ENCODE assay signal across 19 cellular contexts in genomic region chr14:99300190-99300589, GRCh38. TPM values are rescaled to one million over a fixed set of nuclear protein-coding genes. Genes with fewer than 3 reads are reported as not detected.
DNase-seq lines count a peak whose midpoint lies in the region; ATAC-seq and TF ChIP-seq lines count a peak whose summit lies in the region.
"Had no signal": no experiment of that assay in that cellular context is flagged by ENCODE, and none has a peak within 500 bp of the region (broad histone marks: within the 10 kb centered on the region; RNA-seq: fewer than 3 reads in every experiment).

No MANE protein-coding gene starts in this region.

- no peak overlapping the region for H2BK15ac ChIP-seq in H9 (ENCODE audit: low read depth, low read length)

- H2BK5ac ChIP-seq in H9 (ENCODE audit: insufficient read length, low read length): no peak overlapping the region

- no peak overlapping the region for H3K23ac ChIP-seq in H9 (ENCODE audit: insufficient read length, low read depth, low read length)

- H4K8ac ChIP-seq in H9 (replicated peaks; ENCODE audit: insufficient read length, low read depth, low read length): no peak overlapping the region

- H3K27ac ChIP-seq in H9 (ENCODE audit: insufficient read length, low read depth, low read length): peak overlapping the region; percentile 13
- H3K27ac ChIP-seq: C4-2B, KMS-11 had no signal

- no peak overlapping the region for H3K56ac ChIP-seq in H9 (ENCODE audit: insufficient read length, low read depth, low read length)

- H3K36me3 Mint-ChIP-seq in H9 (ENCODE audit: insufficient read depth in 1 of 3, low read depth in 3 of 3): peaks cover 9 to 54% (median 23%) of the 10 kb centered on the region in 3 experiments

- H3K9me3 ChIP-seq in H9 (ENCODE audit: control insufficient read depth, low read depth, low read length): no peaks in the 10 kb centered on the region
- no peaks in the 10 kb centered on the region for H3K9me3 ChIP-seq in NT2/D1 (ENCODE audit: insufficient read depth, low read length)
- H3K9me3 ChIP-seq: Caco-2 had no signal

- H3K79me2 ChIP-seq in H9 (ENCODE audit: insufficient read depth, low read length): no peaks in the 10 kb centered on the region

- H3K14ac ChIP-seq in H9 (ENCODE audit: insufficient read depth, low read length): no peak overlapping the region

- H4K20me1 ChIP-seq in H9 (ENCODE audit: control insufficient read depth, insufficient read depth, insufficient read length): no peaks in the 10 kb centered on the region

- no peak overlapping the region for H4K5ac ChIP-seq in H9 (ENCODE audit: insufficient read length, low read depth, low read length)

- H3K4me3 Mint-ChIP-seq in H9: peak overlapping the region; percentile 0 to 7; a peak in 3 of 5 replicates
- H3K4me3 Mint-ChIP-seq: CD4-positive, alpha-beta T cell; HFFc6 had no signal

- H4K91ac ChIP-seq in H9 (ENCODE audit: insufficient read length, low read depth, low read length): no peak overlapping the region

- no peaks in the 10 kb centered on the region for H3K27me3 Mint-ChIP-seq in H9 (ENCODE audit: low read depth)

- H3K27me3 ChIP-seq in H9 (ENCODE audit: insufficient read depth, low read length) (no peaks in the 10 kb centered on the region), NT2/D1 (ENCODE audit: insufficient read depth, insufficient read length) (no peaks in the 10 kb centered on the region)

- H3K9me3 Mint-ChIP-seq in H9: peaks cover 35 to 43% of the 10 kb centered on the region in 2 experiments

- peak overlapping the region; percentile 4 for H3K4me2 ChIP-seq in H9 (ENCODE audit: insufficient read depth, insufficient read length, low read length)
- H3K4me2 ChIP-seq: KMS-11 had no signal

- no peak for DNase-seq in H9
- DNase-seq in NT2/D1 (ENCODE audit: low read depth, low spot score): peak; percentile 48
- peak; percentile 57 for DNase-seq in iPS DF 19.7 (ENCODE audit: low read depth, low spot score)
- DNase-seq in activated effector memory CD4-positive, alpha-beta T cell treated with anti-CD3 and anti-CD28 coated beads, Interleukin-2, amount 50 U/mL, for 16 hours: no peak
- DNase-seq: AML-193; Caco-2; CD4-positive, alpha-beta T cell; DMS79 treated with DMSO at 0.1 percent for 48 hours; GF-D8; GOT3; HCEC 1CT; HFFc6 had no signal

- H2AFZ ChIP-seq in H9 (ENCODE audit: low read length): no peak overlapping the region

- H3K9ac ChIP-seq in H9 (ENCODE audit: extremely low read depth, insufficient read length, low read length): no peak overlapping the region
- no peak overlapping the region for H3K9ac ChIP-seq in NT2/D1 (ENCODE audit: insufficient read length, low read depth)
- H3K9ac ChIP-seq: KMS-11 had no signal

- H3K36me3 ChIP-seq in NT2/D1 (ENCODE audit: insufficient read depth, insufficient read length, low read length): no peaks in the 10 kb centered on the region

- no peak overlapping the region for H3K18ac ChIP-seq in H9 (ENCODE audit: insufficient read length, low read depth, low read length)

- TF ChIP-seq CTCF in H9 (conservative IDR thresholded peaks at IDR 0.05): no peak

- ATAC-seq in HG02763 (IDR thresholded peaks at IDR 0.05; ENCODE audit: unreplicated experiment): no peak
- no peak for ATAC-seq in GM21390 (IDR thresholded peaks at IDR 0.05; ENCODE audit: unreplicated experiment)
- no peak for ATAC-seq in GM18502 (IDR thresholded peaks at IDR 0.05; ENCODE audit: poor library complexity, unreplicated experiment)
- ATAC-seq: GM12878 had no signal

- H3K27ac Mint-ChIP-seq in H9: peak overlapping the region in 2 of 3 experiments; percentile 59 to 98; a peak in 3 of 7 replicates
- H3K27ac Mint-ChIP-seq: CD4-positive, alpha-beta T cell; HFFc6 had no signal

- no peak overlapping the region for H2BK12ac ChIP-seq in H9 (ENCODE audit: insufficient read length, low read depth, low read length)

- H3K4me1 Mint-ChIP-seq in H9: peaks cover 13% of the 10 kb centered on the region in 2 experiments

- no peak overlapping the region for H3K4ac ChIP-seq in H9 (ENCODE audit: low read depth, low read length)

- no peaks in the 10 kb centered on the region for H3K23me2 ChIP-seq in H9 (ENCODE audit: insufficient read length, low read depth, low read length, poor library complexity, severe bottlenecking)

- H2BK120ac ChIP-seq in H9 (ENCODE audit: low read depth, low read length, poor library complexity, severe bottlenecking): no peak overlapping the region

- no peaks in the 10 kb centered on the region for H3K79me1 ChIP-seq in H9 (ENCODE audit: insufficient read depth, low read depth, low read length, poor library complexity, severe bottlenecking)

- H3K4me3 ChIP-seq in NT2/D1 (ENCODE audit: insufficient read length, low read depth): no peak overlapping the region
- H3K4me3 ChIP-seq: GM12878 had no signal

- no peak overlapping the region for H2BK20ac ChIP-seq in H9 (ENCODE audit: low read depth, low read length, poor library complexity, severe bottlenecking)

- no peak overlapping the region for H2AK5ac ChIP-seq in H9 (ENCODE audit: insufficient read length, low read length)

- H3K4me1 ChIP-seq in H9 (ENCODE audit: insufficient read depth, low read length) (peaks cover 2% of the 10 kb centered on the region; the same call in 1 of the 2 replicates), NT2/D1 (ENCODE audit: insufficient read depth, insufficient read length) (no peaks in the 10 kb centered on the region)
- H3K4me1 ChIP-seq: Caco-2 had no signal

- H3T11ph ChIP-seq in H9 (ENCODE audit: low read length): no peak overlapping the region

RNA-seq across cellular contexts. Expression of gene BCL11B, which starts 28.2 kb away (rescaled TPM):
- total RNA-seq in H9 (2021): 4.9 and 5.1 TPM in 2 replicates
- total RNA-seq: LHCN-M2 had no signal

Comparison
In these comparisons a context has a peak if more than half of its experiments do, and no peak if none do; other contexts are left out.
1. DNase-seq: peak in NT2/D1 (single experiment) and iPS DF 19.7 (single experiment); none in H9 (single experiment) and activated effector memory CD4-positive, alpha-beta T cell treated with anti-CD3 and anti-CD28 coated beads, Interleukin-2, amount 50 U/mL, for 16 hours (single experiment).